ENCODE assay signal across 8 cellular contexts in genomic region chr6:90502866-90503407, GRCh38.
DNase-seq lines count a peak whose midpoint lies in the region; ATAC-seq and TF ChIP-seq lines count a peak whose summit lies in the region.

No MANE protein-coding gene starts in this region.

- H3K4me3 Mint-ChIP-seq in activated naive CD8-positive, alpha-beta T cell treated with anti-CD3 and anti-CD28 coated beads for 36 hours, result no peak overlapping the region

- H3K27ac Mint-ChIP-seq in activated naive CD8-positive, alpha-beta T cell treated with anti-CD3 and anti-CD28 coated beads for 36 hours, result peak overlapping the region; percentile 74

- no peaks in the 10 kb centered on the region for H3K27me3 ChIP-seq in right cardiac atrium (ENCODE audit: control insufficient read depth, insufficient read depth)
- no peaks in the 10 kb centered on the region for H3K27me3 ChIP-seq in right atrium auricular region

- H3K36me3 ChIP-seq in right atrium auricular region, result no peaks in the 10 kb centered on the region

- H3K9me3 ChIP-seq in right cardiac atrium (ENCODE audit: control insufficient read depth, low read length) (no peaks in the 10 kb centered on the region), right atrium auricular region (no peaks in the 10 kb centered on the region)

- H3K4me1 Mint-ChIP-seq in activated naive CD8-positive, alpha-beta T cell treated with anti-CD3 and anti-CD28 coated beads for 36 hours, result peaks cover 11% of the 10 kb centered on the region

- H3K9me3 Mint-ChIP-seq in activated naive CD8-positive, alpha-beta T cell treated with anti-CD3 and anti-CD28 coated beads for 36 hours, result peaks cover 1% of the 10 kb centered on the region

- 84% methylated on average over 3 of the region's 3 CpGs for WGBS in right cardiac atrium

- intact Hi-C loops in right cardiac atrium (cut with DNase I), result no loop called here
- intact Hi-C loops in Right ventricle myocardium inferior (cut with DNase I), result no loop called here

- no peaks in the 10 kb centered on the region for H3K27me3 Mint-ChIP-seq in activated naive CD8-positive, alpha-beta T cell treated with anti-CD3 and anti-CD28 coated beads for 36 hours

- H3K4me1 ChIP-seq in right cardiac atrium (ENCODE audit: control insufficient read depth, insufficient read depth, low read length) (no peaks in the 10 kb centered on the region), right atrium auricular region (no peaks in the 10 kb centered on the region)

- H3K36me3 Mint-ChIP-seq in activated naive CD8-positive, alpha-beta T cell treated with anti-CD3 and anti-CD28 coated beads for 36 hours, result no peaks in the 10 kb centered on the region

- no peak for TF ChIP-seq CTCF in right atrium auricular region (IDR thresholded peaks at IDR 0.05)

- peak; percentile 41 to 46 for ATAC-seq in right cardiac atrium
- peak; percentile 60 for ATAC-seq in HG03558 (IDR thresholded peaks at IDR 0.05; ENCODE audit: extremely low read depth, unreplicated experiment)
- no peak for ATAC-seq in Right ventricle myocardium inferior

- H3K27ac ChIP-seq in right cardiac atrium (ENCODE audit: low read length), result no peak overlapping the region
- H3K27ac ChIP-seq in right atrium auricular region, result no peak overlapping the region

- H3K4me3 ChIP-seq in right cardiac atrium (ENCODE audit: low read length) (no peak overlapping the region), right atrium auricular region (no peak overlapping the region)

- DNase-seq in right cardiac atrium, result no peak
- DNase-seq in right atrium auricular region (ENCODE audit: low spot score), result no peak
- DNase-seq in activated naive CD8-positive, alpha-beta T cell treated with anti-CD3 and anti-CD28 coated beads for 36 hours, result no peak
- no peak for DNase-seq in occipital lobe (lab: John Stamatoyannopoulos, UW)
- DNase-seq in SKM-1 (lab: John Stamatoyannopoulos, UW; ENCODE audit: unreplicated experiment), result no peak
- no peak for DNase-seq in stimulated activated CD4-positive, alpha-beta T cell treated with anti-CD3 and anti-CD28 coated beads, Interleukin-12 subunit alpha, Interleukin-12 subunit beta, amount 100 ng/mL, for 4 hours
- DNase-seq in Right ventricle myocardium inferior (ENCODE audit: missing footprints), result no peak
